ENCODE assay signal across 25 cellular contexts in the genomic region with DNA sequence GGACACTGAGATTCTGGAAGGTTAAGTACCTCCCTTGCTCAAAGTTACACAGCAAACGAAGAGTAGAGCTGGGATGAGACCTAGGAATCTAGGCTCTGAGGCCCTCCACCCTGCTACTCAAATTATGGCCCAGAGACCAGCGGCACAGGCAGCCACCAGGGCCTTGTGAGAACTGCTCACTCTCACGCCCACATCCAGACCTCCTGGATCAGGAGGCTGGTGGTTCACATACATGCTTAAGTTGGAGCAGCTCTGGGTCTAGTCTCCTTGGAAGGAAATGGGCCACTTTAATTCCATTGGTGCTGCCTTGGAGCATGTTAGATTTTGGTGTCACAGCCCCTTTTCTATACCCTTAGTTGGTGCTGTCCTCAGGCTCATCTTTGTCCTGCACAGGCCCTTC. TPM values are rescaled to one million over a fixed set of nuclear protein-coding genes. Genes with fewer than 3 reads are reported as not detected.
"Had no signal": no experiment of that assay in that cellular context is flagged by ENCODE, and none has a peak within 500 bp of the region (broad histone marks: within the 10 kb centered on the region; RNA-seq: fewer than 3 reads in every experiment).

No MANE protein-coding gene starts in this region.

- H3K27ac ChIP-seq: body of pancreas, esophagus squamous epithelium, gastroesophageal sphincter, heart right ventricle, VCaP had no signal

- H3K9me3 Mint-ChIP-seq: activated CD4-positive, alpha-beta memory T cell treated with anti-CD3 and anti-CD28 coated beads, Interleukin-2, amount 10 ng/mL, durations not matched to agents 7 days and 5 days; activated T-cell treated with anti-CD3 and anti-CD28 coated beads, Interleukin-2, amount 50 U/mL, for 4 hours; activated T-helper 17 cell treated with anti-CD3 and anti-CD28 coated beads, Interleukin-2, amount 50 U/mL, for 72 hours had no signal

- H3K4me3 ChIP-seq: body of pancreas, esophagus squamous epithelium, gastroesophageal sphincter, heart right ventricle had no signal

- H3K36me3 ChIP-seq: esophagus squamous epithelium, gastroesophageal sphincter, heart right ventricle had no signal

- H3K4me1 Mint-ChIP-seq: activated T-helper 17 cell treated with anti-CD3 and anti-CD28 coated beads, Interleukin-2, amount 50 U/mL, for 72 hours; WTC11 had no signal

- DNase-seq: activated CD4-positive, alpha-beta memory T cell treated with anti-CD3 and anti-CD28 coated beads, Interleukin-2, amount 10 ng/mL, durations not matched to agents 7 days and 5 days; activated CD4-positive, alpha-beta T cell treated with anti-CD3 and anti-CD28 coated beads for 1 hour; activated CD4-positive, alpha-beta T cell treated with anti-CD3 and anti-CD28 coated beads for 4 hours; activated CD4-positive, alpha-beta T cell treated with anti-CD3 and anti-CD28 coated beads, Interleukin-2, amount 10 ng/mL, durations not matched to agents 7 days and 5 days; activated CD4-positive, alpha-beta T cell treated with anti-CD3 and anti-CD28 coated beads, Interleukin-2, amount 50 U/mL, for 4 hours; activated gamma-delta T cell; activated naive CD4-positive, alpha-beta T cell treated with anti-CD3 and anti-CD28 coated beads, Interleukin-2, amount 50 U/mL, for 16 hours; activated naive CD4-positive, alpha-beta T cell treated with Interleukin-2 at 50 U/mL for 16 hours; activated T-cell treated with anti-CD3 and anti-CD28 coated beads, Interleukin-2, amount 50 U/mL, for 4 hours; amygdala; body of pancreas; caudate nucleus; effector memory CD4-positive, alpha-beta T cell; erythroblast; esophagus squamous epithelium; foreskin melanocyte; heart right ventricle; T-helper 2 cell had no signal

- H3K4me1 ChIP-seq: body of pancreas, esophagus squamous epithelium, gastroesophageal sphincter, heart right ventricle had no signal

- ATAC-seq: activated T-cell treated with anti-CD3 and anti-CD28 coated beads, Interleukin-2, amount 50 U/mL, for 4 hours; activated T-helper 17 cell treated with anti-CD3 and anti-CD28 coated beads, Interleukin-2, amount 50 U/mL, for 72 hours; body of pancreas; gastroesophageal sphincter; heart right ventricle; WTC11 had no signal

- H3K9me3 ChIP-seq: body of pancreas, esophagus squamous epithelium, gastroesophageal sphincter, heart right ventricle had no signal

- H3K4me3 Mint-ChIP-seq: activated CD4-positive, alpha-beta memory T cell treated with anti-CD3 and anti-CD28 coated beads, Interleukin-2, amount 10 ng/mL, durations not matched to agents 7 days and 5 days; activated CD4-positive, alpha-beta T cell treated with anti-CD3 and anti-CD28 coated beads, Interleukin-2, amount 10 ng/mL, durations not matched to agents 7 days and 5 days; activated naive CD8-positive, alpha-beta T cell; activated T-cell treated with anti-CD3 and anti-CD28 coated beads, Interleukin-2, amount 50 U/mL, for 4 hours; activated T-helper 17 cell treated with anti-CD3 and anti-CD28 coated beads, Interleukin-2, amount 50 U/mL, for 72 hours; WTC11 had no signal

- H3K27me3 Mint-ChIP-seq: activated naive CD8-positive, alpha-beta T cell had no signal

- H3K27me3 ChIP-seq: body of pancreas, esophagus squamous epithelium had no signal

- H3K27ac Mint-ChIP-seq: activated CD4-positive, alpha-beta memory T cell treated with anti-CD3 and anti-CD28 coated beads, Interleukin-2, amount 10 ng/mL, durations not matched to agents 7 days and 5 days; activated CD4-positive, alpha-beta T cell treated with anti-CD3 and anti-CD28 coated beads, Interleukin-2, amount 10 ng/mL, durations not matched to agents 7 days and 5 days; activated naive CD8-positive, alpha-beta T cell; activated T-helper 17 cell treated with anti-CD3 and anti-CD28 coated beads, Interleukin-2, amount 50 U/mL, for 72 hours; WTC11 had no signal

- H3K36me3 Mint-ChIP-seq: activated naive CD8-positive, alpha-beta T cell; WTC11 had no signal

RNA-seq across cellular contexts. Expression of a gene that starts 41.9 kb away (rescaled TPM):
- total RNA-seq: activated CD4-positive, alpha-beta memory T cell treated with anti-CD3 and anti-CD28 coated beads, Interleukin-2, amount 10 ng/mL, durations not matched to agents 7 days and 5 days; activated CD4-positive, alpha-beta T cell treated with anti-CD3 and anti-CD28 coated beads, Interleukin-2, amount 10 ng/mL, durations not matched to agents 7 days and 5 days; activated T-helper 17 cell treated with anti-CD3 and anti-CD28 coated beads, Interleukin-2, amount 50 U/mL, for 72 hours; dermis microvascular lymphatic vessel endothelial cell; T-helper 1 cell treated with Interleukin-12 subunit alpha and Interleukin-12 subunit beta and Interleukin-4 antibody, amounts not matched to agents 30 ng/mL and 1 ng/mL, for 36 hours had no signal
